In the genomic region with DNA sequence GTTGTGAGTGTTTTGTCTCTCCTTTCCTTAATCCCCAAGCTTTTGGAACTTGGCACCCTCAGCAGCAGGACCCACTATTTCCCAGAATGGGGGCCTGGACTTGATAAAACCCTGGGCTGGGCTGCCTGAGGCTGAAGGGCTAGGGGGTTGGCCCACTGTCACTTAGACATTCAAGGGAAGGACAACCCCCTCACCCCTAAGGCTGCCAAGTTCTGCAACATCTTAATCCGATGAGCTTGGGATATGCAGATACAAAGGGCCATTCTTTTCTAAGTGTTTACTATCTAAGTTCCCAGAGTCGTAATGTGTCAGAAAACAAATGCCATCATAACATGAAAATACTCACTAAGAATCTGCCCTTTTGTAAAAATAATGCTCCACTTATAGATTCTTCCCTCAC, we compare ENCODE assay signal across 1 cellular context.
TF ChIP-seq lines count a peak whose summit lies in the region.

No MANE protein-coding gene starts in this region.

TF ChIP-seq in IMR-90, 13 proteins besides CTCF, POLR2A, EP300 and RAD21 (continued from another document):
- TF ChIP-seq RCOR1 (IDR thresholded peaks at IDR 0.05; ENCODE audit: insufficient replicate concordance, low read length), result no peak
